ENCODE assay signal across 1 cellular context in genomic region chr11:17276236-17277023, GRCh38.
TF ChIP-seq lines count a peak whose summit lies in the region.

Gene NUCB2, plus strand, starts transcription at chr11:17276739. Its CDS starts 18,585 bp downstream, at chr11:17295324.

TF ChIP-seq in K562, 482 proteins besides CTCF, POLR2A, EP300 and RAD21 (continued from another document and continues in another):
- no peak for TF ChIP-seq ZNF407 (IDR thresholded peaks at IDR 0.05; ENCODE audit: low read depth)
- no peak for TF ChIP-seq KDM2B (CRISPR knock-in tag; IDR thresholded peaks at IDR 0.05)
- TF ChIP-seq SETDB1 (IDR thresholded peaks at IDR 0.05; ENCODE audit: low read length) = no peak
- TF ChIP-seq NFYB (IDR thresholded peaks at IDR 0.05; ENCODE audit: extremely low read depth, insufficient read length) = peak; percentile 97
- TF ChIP-seq EWSR1 (IDR thresholded peaks at IDR 0.05; ENCODE audit: borderline replicate concordance, low read depth, partially characterized antibody) = no peak
- no peak for TF ChIP-seq CEBPB (tag; IDR thresholded peaks at IDR 0.05)
- TF ChIP-seq GATAD2A (IDR thresholded peaks at IDR 0.05) = 0 out of 2 replicates have a peak, but pooled peaks have one; percentile 16
- no peak for TF ChIP-seq GTF2A2 (tag; IDR thresholded peaks at IDR 0.05)
- no peak for TF ChIP-seq RNF219 (CRISPR knock-in tag; IDR thresholded peaks at IDR 0.05)
- TF ChIP-seq CCNT2 (IDR thresholded peaks at IDR 0.05; ENCODE audit: borderline replicate concordance, extremely low read depth, insufficient read length, low read depth, low read length) = peak; percentile 72
- no peak for TF ChIP-seq ZNF695 (CRISPR knock-in tag; IDR thresholded peaks at IDR 0.05)
- peak; percentile 88 for TF ChIP-seq RNF2 (IDR thresholded peaks at IDR 0.05)
- TF ChIP-seq MCM2 (IDR thresholded peaks at IDR 0.05; ENCODE audit: low read depth) = no peak
- TF ChIP-seq ATF2 (CRISPR knock-in tag; IDR thresholded peaks at IDR 0.05) = no peak
- no peak for TF ChIP-seq ATF1 (CRISPR knock-in tag; IDR thresholded peaks at IDR 0.05)
- peak; percentile 82 for TF ChIP-seq ATF1 (tag; IDR thresholded peaks at IDR 0.05)
- no peak for TF ChIP-seq TFE3 (CRISPR knock-in tag; IDR thresholded peaks at IDR 0.05)
- TF ChIP-seq OTX1 (CRISPR knock-in tag; IDR thresholded peaks at IDR 0.05) = no peak
- no peak for TF ChIP-seq ATF3 (IDR thresholded peaks at IDR 0.05)
- TF ChIP-seq ATF3 (CRISPR knock-in tag; conservative IDR thresholded peaks at IDR 0.05) = no peak
- TF ChIP-seq ELF2 (CRISPR knock-in tag; IDR thresholded peaks at IDR 0.05) = no peak
- TF ChIP-seq SUPT5H (IDR thresholded peaks at IDR 0.05) = peak; percentile 89
- TF ChIP-seq ZNF395 (CRISPR knock-in tag; IDR thresholded peaks at IDR 0.05) = no peak; the same call in 1 of the 2 replicates
- peak; percentile 20; the same call in 1 of the 2 replicates for TF ChIP-seq HLTF (IDR thresholded peaks at IDR 0.05)
- TF ChIP-seq FOSL1 (tag; conservative IDR thresholded peaks at IDR 0.05) = no peak
- no peak for TF ChIP-seq EHMT2 (IDR thresholded peaks at IDR 0.05)
- TF ChIP-seq NCOA4 (IDR thresholded peaks at IDR 0.05; ENCODE audit: partially characterized antibody) = no peak
- no peak for TF ChIP-seq ZNF197 (CRISPR knock-in tag; IDR thresholded peaks at IDR 0.05; ENCODE audit: low read depth)
- TF ChIP-seq SP1 (CRISPR knock-in tag; IDR thresholded peaks at IDR 0.05) = peak; percentile 87
- no peak for TF ChIP-seq ZKSCAN1 (IDR thresholded peaks at IDR 0.05; ENCODE audit: low read depth, low read length)
- no peak for TF ChIP-seq PYGO2 (tag; IDR thresholded peaks at IDR 0.05)
- TF ChIP-seq RHOXF2B (CRISPR knock-in tag; conservative IDR thresholded peaks at IDR 0.05) = no peak
- TF ChIP-seq ZNF212 (CRISPR knock-in tag; IDR thresholded peaks at IDR 0.05) = no peak
- TF ChIP-seq ELF4 (CRISPR knock-in tag; IDR thresholded peaks at IDR 0.05) = no peak
- TF ChIP-seq ZEB2 (IDR thresholded peaks at IDR 0.05) = peak; percentile 61; the same call in 1 of the 2 replicates
- no peak for TF ChIP-seq PBX2 (CRISPR knock-in tag; IDR thresholded peaks at IDR 0.05; ENCODE audit: low read depth)
- TF ChIP-seq PBX2 (tag; conservative IDR thresholded peaks at IDR 0.05; ENCODE audit: low read depth) = no peak
- no peak; the same call in 1 of the 2 replicates for TF ChIP-seq SMARCE1 (IDR thresholded peaks at IDR 0.05)
- TF ChIP-seq KAT2B (IDR thresholded peaks at IDR 0.05; ENCODE audit: low read depth, low read length) = no peak
- TF ChIP-seq MBD1 (CRISPR knock-in tag; IDR thresholded peaks at IDR 0.05) = no peak
- no peak for TF ChIP-seq ZNF561 (CRISPR knock-in tag; conservative IDR thresholded peaks at IDR 0.05)
- TF ChIP-seq POLR2AphosphoS2 (IDR thresholded peaks at IDR 0.05; ENCODE audit: low read length) = no peak; the same call in 1 of the 2 replicates
- no peak for TF ChIP-seq ZNF239 (CRISPR knock-in tag; IDR thresholded peaks at IDR 0.05)
- TF ChIP-seq E2F1 (CRISPR knock-in tag; IDR thresholded peaks at IDR 0.05) = peak; percentile 90; the same call in 1 of the 2 replicates
- TF ChIP-seq NR1H2 (CRISPR knock-in tag; IDR thresholded peaks at IDR 0.05) = no peak
- no peak for TF ChIP-seq ZNF282 (CRISPR knock-in tag; IDR thresholded peaks at IDR 0.05)
